9 cellular contexts compared by ENCODE assay signal in the genomic region with DNA sequence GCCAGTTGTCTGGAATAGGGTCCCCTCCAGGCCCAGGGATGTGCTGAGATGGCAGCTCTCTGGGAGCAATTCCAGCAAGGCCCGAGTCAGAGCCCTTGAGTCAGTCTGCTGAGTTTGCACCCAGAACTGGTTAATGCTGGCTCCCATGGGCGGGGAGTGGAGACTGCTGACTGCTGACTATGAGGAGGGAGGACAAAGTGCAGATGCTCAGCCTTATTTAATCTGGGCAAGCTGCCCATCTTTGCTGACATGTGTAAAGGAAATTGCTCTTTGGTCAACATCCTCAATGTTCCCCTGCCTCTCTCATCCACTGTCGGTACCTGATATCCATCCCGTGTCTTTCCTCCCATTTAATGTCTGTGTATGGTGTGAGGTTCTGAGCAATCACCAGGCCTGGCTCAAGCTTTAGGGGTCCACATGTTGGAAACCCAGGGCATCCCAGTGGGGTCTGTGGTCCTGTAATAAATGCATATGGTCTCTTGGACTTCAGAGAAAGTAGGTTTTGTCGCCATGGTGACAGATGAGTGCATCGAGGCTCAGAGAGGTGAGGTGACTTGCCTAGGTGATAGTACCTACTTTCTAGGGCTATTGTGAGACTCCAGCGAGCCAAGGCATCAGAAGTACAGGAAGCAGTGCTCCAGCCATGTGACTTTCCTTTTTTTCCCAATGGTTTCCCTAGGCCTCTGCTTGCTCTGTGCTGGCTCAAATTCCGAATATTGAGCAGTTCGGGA. TPM values are rescaled to one million over a fixed set of nuclear protein-coding genes. Genes with fewer than 3 reads are reported as not detected.
DNase-seq lines count a peak whose midpoint lies in the region; ATAC-seq and TF ChIP-seq lines count a peak whose summit lies in the region.
"Had no signal": no experiment of that assay in that cellular context is flagged by ENCODE, and none has a peak within 500 bp of the region (broad histone marks: within the 10 kb centered on the region; RNA-seq: fewer than 3 reads in every experiment).

No MANE protein-coding gene starts in this region.

- no peak overlapping the region for H3K4me3 ChIP-seq in sigmoid colon
- no peak overlapping the region for H3K4me3 ChIP-seq in coronary artery

- H3K27me3 ChIP-seq in sigmoid colon: no peaks in the 10 kb centered on the region

- no peak for TF ChIP-seq EP300 in sigmoid colon (IDR thresholded peaks at IDR 0.05)

- DNase-seq in GM04503 (ENCODE audit: low read depth): peak; percentile 61
- DNase-seq in NCI-H774 (lab: John Stamatoyannopoulos, UW): peak; percentile 86
- peak; percentile 62 for DNase-seq in fibroblast of the conjunctiva (ENCODE audit: low read depth)
- DNase-seq in sigmoid colon: peak; percentile 87
- no peak for DNase-seq in T-cell
- DNase-seq in coronary artery (ENCODE audit: low spot score): no peak

- H3K9me3 ChIP-seq in sigmoid colon: no peaks in the 10 kb centered on the region

- no peak for TF ChIP-seq CTCF in sigmoid colon (IDR thresholded peaks at IDR 0.05)
- TF ChIP-seq CTCF in coronary artery (IDR thresholded peaks at IDR 0.05): no peak

- no peak overlapping the region for H3K4me3 Mint-ChIP-seq in T-cell
- H3K4me3 Mint-ChIP-seq: neural crest cell had no signal

- H3K4me1 ChIP-seq in sigmoid colon: peaks cover 0 to 7% (median 2%) of the 10 kb centered on the region in 4 donors

- no peaks in the 10 kb centered on the region for H3K36me3 Mint-ChIP-seq in T-cell

- no peak for TF ChIP-seq POLR2A in sigmoid colon (IDR thresholded peaks at IDR 0.05)

- no peak overlapping the region for H3K27ac Mint-ChIP-seq in T-cell

- ATAC-seq in T-cell (replicated peaks in 1 of 4) (no peak), HG02973 (IDR thresholded peaks at IDR 0.05; ENCODE audit: unreplicated experiment) (no peak), HG03354 (IDR thresholded peaks at IDR 0.05; ENCODE audit: poor library complexity, severe bottlenecking, unreplicated experiment) (no peak)

- intact Hi-C loops in sigmoid colon (cut with DNase I): no loop called here

- CTCF ChIA-PET in T-cell (lab: Charles Lee): no interaction called here

- 21 to 57% methylated on average over 9 of the region's 9 CpGs for WGBS in sigmoid colon, 2 donors

- H3K9me3 Mint-ChIP-seq in T-cell: no peaks in the 10 kb centered on the region
- H3K9me3 Mint-ChIP-seq: neural crest cell had no signal

- H3K27me3 Mint-ChIP-seq in T-cell: no peaks in the 10 kb centered on the region

- no peaks in the 10 kb centered on the region for H3K4me1 Mint-ChIP-seq in T-cell
- H3K4me1 Mint-ChIP-seq: neural crest cell had no signal

- H3K36me3 ChIP-seq in sigmoid colon: no peaks in the 10 kb centered on the region

- H3K27ac ChIP-seq in sigmoid colon (peak overlapping the region in 2 of 4 donors; percentile 12 to 47), coronary artery (peak overlapping the region in 1 of 2 donors; percentile 67)

- POLR2A ChIA-PET in T-cell (lab: Charles Lee): no interaction called here

RNA-seq across cellular contexts. Expression of a gene that starts 20.0 kb away (rescaled TPM):
- total RNA-seq in sigmoid colon (10 to 100 TPM; 17.9 to 25.3 (median 18.8) TPM), T-cell (1 to 10 TPM; 2.1 to 7.8 (median 6.4) TPM)
- 10 to 100 TPM; 13.0 to 28.2 (median 26.1) TPM for polyA plus RNA-seq in sigmoid colon

RNA-seq across cellular contexts. Expression of a gene that starts 29.1 kb away (rescaled TPM):
- 10 to 100 TPM; 11.8 to 20.8 (median 18.4) TPM for total RNA-seq in sigmoid colon
- 10 to 100 TPM in 1 of 3 donors, 1 to 10 TPM in 2; 9.0 to 15.0 (median 9.9) TPM for polyA plus RNA-seq in sigmoid colon
- total RNA-seq in T-cell: 1 to 10 TPM; 1.7 to 4.9 (median 2.1) TPM

RNA-seq across cellular contexts. Expression of a gene that starts 44.8 kb away (rescaled TPM):
- total RNA-seq in sigmoid colon (10 to 100 TPM in 2 of 4 donors, 1 to 10 TPM in 2; 6.9 to 12.3 (median 10.7) TPM), T-cell (10 to 100 TPM in 4 of 5 donors, 1 to 10 TPM in 1; 9.5 to 16.9 (median 14.8) TPM)
- 10 to 100 TPM; 13.2 to 18.7 (median 14.3) TPM for polyA plus RNA-seq in sigmoid colon

Comparison
In these comparisons a context has a peak if more than half of its experiments do, and no peak if none do; other contexts are left out.
1. DNase-seq: peak in GM04503 (single experiment), NCI-H774 (single experiment), fibroblast of the conjunctiva (single experiment) and sigmoid colon (single experiment); none in T-cell (0 of 34) and coronary artery (single experiment).